8 cellular contexts compared by ENCODE assay signal in genomic region chr12:110741371-110741770, GRCh38. TPM values are rescaled to one million over a fixed set of nuclear protein-coding genes. Genes with fewer than 3 reads are reported as not detected.
DNase-seq lines count a peak whose midpoint lies in the region; ATAC-seq and TF ChIP-seq lines count a peak whose summit lies in the region.

No MANE protein-coding gene starts in this region.

- no peaks in the 10 kb centered on the region for H3K9me3 Mint-ChIP-seq in natural killer cell

- H3K36me3 Mint-ChIP-seq in natural killer cell: peaks cover 7% of the 10 kb centered on the region

- ATAC-seq in natural killer cell (no peak), HG02798 (IDR thresholded peaks at IDR 0.05; ENCODE audit: poor library complexity, unreplicated experiment) (no peak)

- no peaks in the 10 kb centered on the region for H4K20me1 ChIP-seq in OCI-LY1 (ENCODE audit: insufficient read depth, low read length)

- H3K36me3 ChIP-seq in OCI-LY1 (ENCODE audit: insufficient read depth, low read length): peaks cover 13% of the 10 kb centered on the region
- no peaks in the 10 kb centered on the region for H3K36me3 ChIP-seq in ectodermal cell (ENCODE audit: control insufficient read depth, insufficient read depth, low read length)

- H3K4me3 ChIP-seq in GM08714 (ENCODE audit: low read length) (peak overlapping the region; percentile 93), OCI-LY1 (ENCODE audit: low read depth, low read length, poor library complexity, severe bottlenecking) (peak overlapping the region; percentile 98), ectodermal cell (ENCODE audit: insufficient read depth, low read depth, low read length) (peak overlapping the region; percentile 78)

- H3K9ac ChIP-seq in OCI-LY1 (ENCODE audit: low read length): peak overlapping the region; percentile 96

- H3K27me3 ChIP-seq in OCI-LY1 (ENCODE audit: insufficient read depth, low read length) (no peaks in the 10 kb centered on the region), ectodermal cell (ENCODE audit: control insufficient read depth, insufficient read depth, low read length, poor library complexity, severe bottlenecking) (no peaks in the 10 kb centered on the region)

- H3K79me2 ChIP-seq in OCI-LY1 (ENCODE audit: insufficient read depth, low read length): peaks cover 63% of the 10 kb centered on the region

- WGBS in ectodermal cell, 2 experiments: 4% methylated on average over 5 of the region's 5 CpGs

- H3F3A ChIP-seq in OCI-LY1 (ENCODE audit: insufficient read depth, low read length): no peaks in the 10 kb centered on the region

- H3K4me1 Mint-ChIP-seq in natural killer cell: peaks cover 57 to 63% of the 10 kb centered on the region in 2 donors

- H2AFZ ChIP-seq in OCI-LY1 (ENCODE audit: low read length): no peak overlapping the region

- peak overlapping the region; percentile 95 to 96 for H3K27ac Mint-ChIP-seq in natural killer cell

- no peaks in the 10 kb centered on the region for H3K27me3 Mint-ChIP-seq in natural killer cell (ENCODE audit: low read depth in 2 of 2)

- peak overlapping the region; percentile 25 for H3K27ac ChIP-seq in OCI-LY1 (ENCODE audit: low read depth, low read length, poor library complexity, severe bottlenecking)
- H3K27ac ChIP-seq in ectodermal cell (ENCODE audit: insufficient read depth, low read depth, low read length, poor library complexity, severe bottlenecking): no peak overlapping the region

- H3K4me2 ChIP-seq in OCI-LY1 (ENCODE audit: low read length): peak overlapping the region; percentile 63

- in situ Hi-C loops in GM13976 (cut with MboI; ENCODE audit: low sequenced_read_pairs, unreplicated experiment): no loop called here

- no peak for TF ChIP-seq CTCF in OCI-LY1 (IDR thresholded peaks at IDR 0.05; ENCODE audit: low read length)
- no peak for TF ChIP-seq CTCF in natural killer cell (IDR thresholded peaks at IDR 0.05)
- TF ChIP-seq CTCF in GM13976 (IDR thresholded peaks at IDR 0.05; ENCODE audit: borderline replicate concordance, control extremely low read depth, extremely low read depth, insufficient read depth, missing control alignments): no peak

- no peaks in the 10 kb centered on the region for H3K9me2 ChIP-seq in OCI-LY1 (ENCODE audit: low read depth, low read length)

- H3K4me3 Mint-ChIP-seq in natural killer cell: peak overlapping the region; percentile 100

- DNase-seq in natural killer cell (no peak), epidermal melanocyte (ENCODE audit: insufficient read length, low spot score) (no peak), GM13976 (ENCODE audit: low spot score) (no peak), NCI-H510A (lab: John Stamatoyannopoulos, UW) (no peak)

- H3K9me3 ChIP-seq in OCI-LY1 (ENCODE audit: low read length) (no peaks in the 10 kb centered on the region), ectodermal cell (ENCODE audit: control insufficient read depth, low read length) (no peaks in the 10 kb centered on the region)

- H3K4me1 ChIP-seq in OCI-LY1 (ENCODE audit: insufficient read depth, low read length, severe bottlenecking) (peaks cover 46% of the 10 kb centered on the region), ectodermal cell (ENCODE audit: control insufficient read depth, insufficient read depth, low read length) (peaks cover 23% of the 10 kb centered on the region)

- intact Hi-C loops in natural killer cell (cut with micrococcal nuclease): loop anchor here (5.0 kb wide), 1 partner anchor 274 kb away; the partner anchor contains the start of genes FAM216A and GPN3

RNA-seq across cellular contexts. Expression of gene PPP1CC, which starts 1.3 kb away (rescaled TPM):
- 362 TPM for polyA plus RNA-seq in ectodermal cell (2013, experiment 1 of 4)
- 325 TPM for polyA plus RNA-seq in ectodermal cell (2013, experiment 2 of 4)
- polyA plus RNA-seq in ectodermal cell (2013, experiment 3 of 4): 314 TPM
- 337 TPM for polyA plus RNA-seq in ectodermal cell (2013, experiment 4 of 4)
- 100 to 1,000 TPM; 114 to 121 (median 117) TPM for total RNA-seq in natural killer cell

RNA-seq across cellular contexts. Expression of gene HVCN1, which starts 52.5 kb away (rescaled TPM):
- polyA plus RNA-seq in ectodermal cell (2013, experiment 1 of 4): 7.9 TPM
- 7.6 TPM for polyA plus RNA-seq in ectodermal cell (2013, experiment 2 of 4)
- 8.0 TPM for polyA plus RNA-seq in ectodermal cell (2013, experiment 3 of 4)
- polyA plus RNA-seq in ectodermal cell (2013, experiment 4 of 4): 10.6 TPM
- 10 to 100 TPM; 12.5 to 18.4 (median 18.0) TPM for total RNA-seq in natural killer cell
